ENCODE assay signal across 1 cellular context in genomic region chr6:4743026-4743425, GRCh38.
TF ChIP-seq lines count a peak whose summit lies in the region.

No MANE protein-coding gene starts in this region.

TF ChIP-seq in GM23338, 12 proteins besides CTCF, POLR2A, EP300 and RAD21 (continued from another document):
- TF ChIP-seq ZNF462 (CRISPR knock-in tag; IDR thresholded peaks at IDR 0.05) (no peak), ZNF114 (CRISPR knock-in tag; IDR thresholded peaks at IDR 0.05) (no peak), EZH2 (IDR thresholded peaks at IDR 0.05; ENCODE audit: low read depth, unreplicated experiment) (no peak)
